ENCODE assay signal across 37 cellular contexts in genomic region chr6:159427335-159427734, GRCh38.
"Had no signal": no experiment of that assay in that cellular context is flagged by ENCODE, and none has a peak within 500 bp of the region (broad histone marks: within the 10 kb centered on the region; RNA-seq: fewer than 3 reads in every experiment).

No MANE protein-coding gene starts in this region.

- H3K27ac ChIP-seq: KMS-11 had no signal

- DNase-seq: Karpas-422, Kasumi-1, KG1, MG63, MM.1S, MV-4-11, NCI-H1048, NCI-H1092, NCI-H1092 treated with DMSO at 0.1 percent for 48 hours, NCI-H1105, NCI-H1105 treated with DMSO at 0.1 percent for 48 hours, NCI-H1417, NCI-H1417 treated with DMSO at 0.1 percent for 48 hours, NCI-H1436, NCI-H1436 treated with DMSO at 0.1 percent for 48 hours, NCI-H146, NCI-H1694, NCI-H1694 treated with DMSO at 0.1 percent for 48 hours, NCI-H187, NCI-H187 treated with DMSO at 0.1 percent for 48 hours, NCI-H1930, NCI-H2029, NCI-H2029 treated with DMSO at 0.1 percent for 48 hours, NCI-H2081, NCI-H2081 treated with DMSO at 0.1 percent for 48 hours, NCI-H2107, NCI-H2171, NCI-H2171 treated with DMSO at 0.1 percent for 48 hours, NCI-H2227 treated with DMSO at 0.1 percent for 48 hours, NCI-H226, NCI-H345, NCI-H446, NCI-H446 treated with DMSO at 0.1 percent for 48 hours, NCI-H510A, NCI-H524, NCI-H524 treated with DMSO at 0.1 percent for 48 hours had no signal

- H3K4me3 ChIP-seq: MG63 had no signal

- H3K9me3 ChIP-seq: MG63 had no signal

- H3K4me2 ChIP-seq: KMS-11 had no signal

- H3K27me3 ChIP-seq: MG63 had no signal

- H3K36me3 ChIP-seq: MG63 had no signal

- H3K9ac ChIP-seq: KMS-11 had no signal
